8 cellular contexts compared by ENCODE assay signal in the genomic region with DNA sequence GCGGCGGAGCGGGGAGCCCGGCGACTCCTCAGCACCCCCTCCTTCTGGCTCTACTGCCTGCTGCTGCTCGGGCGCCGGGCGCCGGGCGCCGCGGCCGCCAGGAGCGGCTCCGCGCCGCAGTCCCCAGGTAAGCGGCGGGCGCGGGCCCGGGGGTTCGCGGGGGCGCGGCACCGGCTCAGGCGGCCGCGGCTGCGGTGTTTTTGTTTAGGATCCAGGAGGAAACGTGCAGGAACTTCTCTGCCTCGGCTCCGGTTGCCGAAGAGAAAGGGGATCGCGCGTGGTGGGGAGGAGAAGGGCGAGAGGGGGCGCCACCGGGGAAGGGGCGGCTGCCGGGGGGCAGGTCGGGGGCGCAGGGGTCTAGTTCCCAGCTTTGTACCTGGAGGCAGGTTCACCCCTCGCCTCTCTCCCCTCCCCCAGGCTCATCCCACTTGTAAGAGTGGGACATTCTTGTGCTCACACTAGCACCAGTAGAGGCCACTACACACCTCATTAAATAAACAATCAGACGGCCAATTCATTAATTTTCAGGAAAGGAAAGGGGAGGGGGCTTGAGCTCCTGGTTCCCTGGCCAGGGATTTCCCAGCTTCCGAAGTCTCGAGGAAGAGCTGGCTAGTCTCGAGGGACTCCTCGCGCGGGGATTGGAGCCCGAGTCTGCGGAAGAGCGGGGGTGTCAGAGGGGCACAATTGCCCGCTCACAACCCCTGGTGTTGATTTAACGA. TPM values are rescaled to one million over a fixed set of nuclear protein-coding genes. Genes with fewer than 3 reads are reported as not detected.
DNase-seq lines count a peak whose midpoint lies in the region; ATAC-seq and TF ChIP-seq lines count a peak whose summit lies in the region.

No MANE protein-coding gene starts in this region.

- H3K36me3 Mint-ChIP-seq in type B pancreatic cell = no peaks in the 10 kb centered on the region

- H3K27ac ChIP-seq in OCI-LY7 (ENCODE audit: low read depth, low read length, poor library complexity, severe bottlenecking) = no peak overlapping the region
- H3K27ac ChIP-seq in gastroesophageal sphincter = peak overlapping the region; percentile 77 to 96 (median 94)
- H3K27ac ChIP-seq in neural cell (ENCODE audit: low read length) = peak overlapping the region; percentile 80

- intact Hi-C loops in OCI-LY7 (cut with micrococcal nuclease; ENCODE audit: unreplicated experiment) = loop anchor here (5.0 kb wide), 1 partner anchor 271 kb away; a partner anchor contains a TSS

- peaks cover 21% of the 10 kb centered on the region for H3K4me1 Mint-ChIP-seq in type B pancreatic cell (ENCODE audit: unreplicated experiment)

- TF ChIP-seq RAD21 in neural cell (conservative IDR thresholded peaks at IDR 0.05) = peak; percentile 59

- no peaks in the 10 kb centered on the region for H3K9me2 ChIP-seq in OCI-LY7 (ENCODE audit: insufficient read depth, low read length)
- H3K9me2 ChIP-seq in neural cell (ENCODE audit: insufficient read depth, low read length) = no peaks in the 10 kb centered on the region

- POLR2A ChIA-PET in OCI-LY7 (lab: Charles Lee) = interaction anchor here (0.6 kb wide), 1 partner anchor 225 kb away, joined by 3 read pairs; no protein-coding TSS in a partner anchor

- peak in 1 of 2 donors; percentile 31 for TF ChIP-seq POLR2A in gastroesophageal sphincter (IDR thresholded peaks at IDR 0.05)

- H3K27me3 ChIP-seq in gastroesophageal sphincter = no peaks in the 10 kb centered on the region
- H3K27me3 ChIP-seq in neural cell (ENCODE audit: insufficient read depth, low read depth, low read length) = no peaks in the 10 kb centered on the region

- H3K36me3 ChIP-seq in OCI-LY7 (ENCODE audit: insufficient read depth, low read length) = no peaks in the 10 kb centered on the region
- H3K36me3 ChIP-seq in gastroesophageal sphincter = no peaks in the 10 kb centered on the region
- no peaks in the 10 kb centered on the region for H3K36me3 ChIP-seq in neural cell (ENCODE audit: insufficient read depth, low read length)

- peak; percentile 36 to 42 for ATAC-seq in activated CD4-positive, CD25-positive, alpha-beta regulatory T cell treated with anti-CD3 and anti-CD28 coated beads, Interleukin-2, amount 50 U/mL, for 24 hours
- ATAC-seq in HG03520 (IDR thresholded peaks at IDR 0.05; ENCODE audit: unreplicated experiment) (peak; percentile 31), gastroesophageal sphincter (peak; percentile 20)

- CTCF ChIA-PET in OCI-LY7 (lab: Charles Lee; ENCODE audit: unreplicated experiment) = interaction anchor here (0.6 kb wide), 1 partner anchor 316 kb away, joined by 3 read pairs; a partner anchor contains a TSS

- no peaks in the 10 kb centered on the region for H3K9me3 ChIP-seq in OCI-LY7 (ENCODE audit: low read length)
- no peaks in the 10 kb centered on the region for H3K9me3 ChIP-seq in gastroesophageal sphincter
- H3K9me3 ChIP-seq in neural cell (ENCODE audit: low read length) = no peaks in the 10 kb centered on the region

- TF ChIP-seq EP300 in gastroesophageal sphincter (IDR thresholded peaks at IDR 0.05) (no peak), neural cell (conservative IDR thresholded peaks at IDR 0.05; ENCODE audit: poor library complexity, severe bottlenecking) (no peak)

- H3K27ac Mint-ChIP-seq in type B pancreatic cell = peak overlapping the region; percentile 90

- H3F3A ChIP-seq in neural cell (ENCODE audit: insufficient read depth, low read length, poor library complexity, severe bottlenecking) = no peaks in the 10 kb centered on the region

- no peak for DNase-seq in activated CD4-positive, CD25-positive, alpha-beta regulatory T cell treated with anti-CD3 and anti-CD28 coated beads, Interleukin-2, amount 50 U/mL, for 72 hours
- peak; percentile 41 for DNase-seq in OCI-LY7 (ENCODE audit: low spot score)
- peak; percentile 7 for DNase-seq in activated effector memory CD4-positive, alpha-beta T cell treated with Interleukin-2 at 50 U/mL for 16 hours
- peak; percentile 73 for DNase-seq in type B pancreatic cell (ENCODE audit: extremely low spot score, unreplicated experiment)

- no TSS peak for BruUV-seq in OCI-LY7 (replicated peaks; lab: Mats Ljungman, UMichigan)

- peak overlapping the region; percentile 79 for H3K9ac ChIP-seq in neural cell (ENCODE audit: low read length)

- no peaks in the 10 kb centered on the region for H3K9me3 Mint-ChIP-seq in type B pancreatic cell

- TF ChIP-seq CTCF in OCI-LY7 (conservative IDR thresholded peaks at IDR 0.05; ENCODE audit: low read length) = peak; percentile 69
- peak in 2 of 4 experiments; percentile 22 to 54 for TF ChIP-seq CTCF in gastroesophageal sphincter (IDR thresholded peaks at IDR 0.05)
- peak; percentile 56 for TF ChIP-seq CTCF in neural cell (IDR thresholded peaks at IDR 0.05; ENCODE audit: poor library complexity, severe bottlenecking)
- TF ChIP-seq CTCF in type B pancreatic cell (conservative IDR thresholded peaks at IDR 0.05) = peak; percentile 41

- H3K4me3 ChIP-seq in OCI-LY7 (ENCODE audit: low read depth, low read length, poor library complexity, severe bottlenecking) = peak overlapping the region; percentile 72
- H3K4me3 ChIP-seq in gastroesophageal sphincter = peak overlapping the region; percentile 53 to 86
- peak overlapping the region; percentile 71 for H3K4me3 ChIP-seq in neural cell (ENCODE audit: low read length)

- H4K20me1 ChIP-seq in OCI-LY7 (ENCODE audit: insufficient read depth, low read length) (no peaks in the 10 kb centered on the region), neural cell (ENCODE audit: insufficient read depth) (peaks cover 6% of the 10 kb centered on the region)

- WGBS in gastroesophageal sphincter (ENCODE audit: low coverage in 1 of 2), 2 donors = 0 to 2% methylated on average over 11 of the region's 59 CpGs

- peaks cover 3% of the 10 kb centered on the region for H3K27me3 Mint-ChIP-seq in type B pancreatic cell

- peak overlapping the region; percentile 97 for H3K4me3 Mint-ChIP-seq in type B pancreatic cell

- H3K4me2 ChIP-seq in OCI-LY7 (ENCODE audit: low read length) = peak overlapping the region; percentile 84
- peak overlapping the region; percentile 51 for H3K4me2 ChIP-seq in neural cell (ENCODE audit: low read length)

- H3K4me1 ChIP-seq in OCI-LY7 (ENCODE audit: insufficient read depth, low read length, poor library complexity, severe bottlenecking) (peaks cover 14% of the 10 kb centered on the region), gastroesophageal sphincter (peaks cover 0 to 39% (median 2%) of the 10 kb centered on the region in 3 donors)

- no peaks in the 10 kb centered on the region for H3K79me2 ChIP-seq in OCI-LY7 (ENCODE audit: insufficient read depth, low read depth, low read length)
- peaks cover 45% of the 10 kb centered on the region for H3K79me2 ChIP-seq in neural cell (replicated peaks; ENCODE audit: insufficient read depth, low read length)

- H2AFZ ChIP-seq in OCI-LY7 (ENCODE audit: low read length) = peak overlapping the region; percentile 78
- peak overlapping the region; percentile 18 for H2AFZ ChIP-seq in neural cell (ENCODE audit: low read depth, low read length)

TF ChIP-seq in neural cell, 6 proteins besides CTCF, POLR2A, EP300 and RAD21:
- TF ChIP-seq, protein P1, sequence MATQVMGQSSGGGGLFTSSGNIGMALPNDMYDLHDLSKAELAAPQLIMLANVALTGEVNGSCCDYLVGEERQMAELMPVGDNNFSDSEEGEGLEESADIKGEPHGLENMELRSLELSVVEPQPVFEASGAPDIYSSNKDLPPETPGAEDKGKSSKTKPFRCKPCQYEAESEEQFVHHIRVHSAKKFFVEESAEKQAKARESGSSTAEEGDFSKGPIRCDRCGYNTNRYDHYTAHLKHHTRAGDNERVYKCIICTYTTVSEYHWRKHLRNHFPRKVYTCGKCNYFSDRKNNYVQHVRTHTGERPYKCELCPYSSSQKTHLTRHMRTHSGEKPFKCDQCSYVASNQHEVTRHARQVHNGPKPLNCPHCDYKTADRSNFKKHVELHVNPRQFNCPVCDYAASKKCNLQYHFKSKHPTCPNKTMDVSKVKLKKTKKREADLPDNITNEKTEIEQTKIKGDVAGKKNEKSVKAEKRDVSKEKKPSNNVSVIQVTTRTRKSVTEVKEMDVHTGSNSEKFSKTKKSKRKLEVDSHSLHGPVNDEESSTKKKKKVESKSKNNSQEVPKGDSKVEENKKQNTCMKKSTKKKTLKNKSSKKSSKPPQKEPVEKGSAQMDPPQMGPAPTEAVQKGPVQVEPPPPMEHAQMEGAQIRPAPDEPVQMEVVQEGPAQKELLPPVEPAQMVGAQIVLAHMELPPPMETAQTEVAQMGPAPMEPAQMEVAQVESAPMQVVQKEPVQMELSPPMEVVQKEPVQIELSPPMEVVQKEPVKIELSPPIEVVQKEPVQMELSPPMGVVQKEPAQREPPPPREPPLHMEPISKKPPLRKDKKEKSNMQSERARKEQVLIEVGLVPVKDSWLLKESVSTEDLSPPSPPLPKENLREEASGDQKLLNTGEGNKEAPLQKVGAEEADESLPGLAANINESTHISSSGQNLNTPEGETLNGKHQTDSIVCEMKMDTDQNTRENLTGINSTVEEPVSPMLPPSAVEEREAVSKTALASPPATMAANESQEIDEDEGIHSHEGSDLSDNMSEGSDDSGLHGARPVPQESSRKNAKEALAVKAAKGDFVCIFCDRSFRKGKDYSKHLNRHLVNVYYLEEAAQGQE (IDR thresholded peaks at IDR 0.05; ENCODE audit: borderline replicate concordance) = no peak
- TF ChIP-seq MXI1 (conservative IDR thresholded peaks at IDR 0.05; ENCODE audit: poor library complexity, severe bottlenecking) = peak; percentile 13
- no peak for TF ChIP-seq EZH2 (IDR thresholded peaks at IDR 0.05; ENCODE audit: borderline replicate concordance, insufficient read depth, low read length, poor library complexity, severe bottlenecking)
- peak; percentile 65 for TF ChIP-seq SMC3 (conservative IDR thresholded peaks at IDR 0.05; ENCODE audit: poor library complexity)
- TF ChIP-seq POLR2AphosphoS5 (IDR thresholded peaks at IDR 0.05) = peak; percentile 49

RNA-seq across cellular contexts. Expression of a gene that starts 0.6 kb away (rescaled TPM):
- total RNA-seq in OCI-LY7 (2014; rRNA removed; shearing (Covaris generic)) = 2.1 and 3.0 TPM in 2 replicates
- total RNA-seq in OCI-LY7 (2022) (3.0 and 3.7 TPM in 2 replicates), gastroesophageal sphincter (10 to 100 TPM; 28.3 to 61.7 (median 36.1) TPM), type B pancreatic cell (ENCODE audit: low replicate concordance) (35.8 and 94.7 TPM in 2 replicates)
- 52.5 and 57.0 TPM in 2 replicates for polyA plus RNA-seq in neural cell
- 149 and 174 TPM in 2 replicates for polyA minus RNA-seq in neural cell
